In genomic region chr3:44353355-44353924, GRCh38 we compare ENCODE assay signal across 29 cellular contexts.
"Had no signal": no experiment of that assay in that cellular context is flagged by ENCODE, and none has a peak within 500 bp of the region (broad histone marks: within the 10 kb centered on the region; RNA-seq: fewer than 3 reads in every experiment).

No MANE protein-coding gene starts in this region.

- H3K9me3 ChIP-seq: lower lobe of right lung, neutrophil, ovary, prostate gland, sigmoid colon, tibial nerve, vagina had no signal

- DNase-seq: heart right ventricle; islet precursor cell; lower lobe of right lung; mammary epithelial cell; mesenchymal stem cell; naive B cell; natural killer cell; nephron progenitor cell; occipital lobe; ovary; retina; right cardiac atrium; sigmoid colon; stimulated activated CD4-positive, alpha-beta T cell treated with anti-CD3 and anti-CD28 coated beads, Interleukin-1b, Interleukin-23, amount 100 ng/mL, for 48 hours; stimulated activated CD4-positive, alpha-beta T cell treated with anti-CD3 and anti-CD28 coated beads, Interleukin-2, amount 100 ng/mL, for 48 hours; stimulated activated CD4-positive, alpha-beta T cell treated with anti-CD3 and anti-CD28 coated beads, Interleukin-4, amount 100 ng/mL, for 4 hours; stimulated activated CD8-positive, alpha-beta memory T cell treated with anti-CD3 and anti-CD28 coated beads, Interleukin-4, amount 100 ng/mL, for 48 hours; stimulated activated naive CD4-positive, alpha-beta T cell treated with Interleukin-2 at 50 U/mL for 16 hours; stimulated activated naive CD8-positive, alpha-beta T cell treated with anti-CD3 and anti-CD28 coated beads, Interleukin-15, amount 100 ng/mL, for 72 hours; substantia nigra had no signal

- H3K27me3 ChIP-seq: heart right ventricle, hepatocyte, neural progenitor cell, neutrophil, ovary, sigmoid colon, tibial nerve, vagina had no signal

- H3K4me2 ChIP-seq: hepatocyte, neural progenitor cell, smooth muscle cell had no signal

- H3K4me3 Mint-ChIP-seq: naive B cell; natural killer cell; nephron progenitor cell; neural progenitor cell; stimulated activated memory B cell treated with anti-CD40 and anti-IgM and Interleukin-4, amounts not matched to agents 10 μg/mL and 1 μg/mL and 100 μg/mL, for 72 hours; stimulated activated naive CD8-positive, alpha-beta T cell treated with anti-CD3 and anti-CD28 coated beads, Interleukin-15, amount 100 ng/mL, for 72 hours; type B pancreatic cell had no signal

- H3K27ac ChIP-seq: hepatocyte, lower lobe of right lung, neural progenitor cell, neutrophil, ovary, prostate gland, sigmoid colon, tibial nerve, vagina had no signal

- H3K36me3 Mint-ChIP-seq: natural killer cell had no signal

- H3K9ac ChIP-seq: neural progenitor cell had no signal

- H3K36me3 ChIP-seq: neural progenitor cell, ovary, prostate gland, vagina had no signal

- H3K4me3 ChIP-seq: heart right ventricle, hepatocyte, lower lobe of right lung, neural progenitor cell, ovary, prostate gland, sigmoid colon, smooth muscle cell, tibial nerve, vagina had no signal

- H3K27ac Mint-ChIP-seq: natural killer cell; nephron progenitor cell; neural progenitor cell; stimulated activated memory B cell treated with anti-CD40 and anti-IgM and Interleukin-4, amounts not matched to agents 10 μg/mL and 1 μg/mL and 100 μg/mL, for 72 hours; stimulated activated naive CD8-positive, alpha-beta T cell treated with anti-CD3 and anti-CD28 coated beads, Interleukin-15, amount 100 ng/mL, for 72 hours; type B pancreatic cell had no signal

- H2AFZ ChIP-seq: hepatocyte, neural progenitor cell had no signal

- H3K27me3 Mint-ChIP-seq: naive B cell; stimulated activated memory B cell treated with anti-CD40 and anti-IgM and Interleukin-4, amounts not matched to agents 10 μg/mL and 1 μg/mL and 100 μg/mL, for 72 hours; stimulated activated naive CD8-positive, alpha-beta T cell treated with anti-CD3 and anti-CD28 coated beads, Interleukin-15, amount 100 ng/mL, for 72 hours; type B pancreatic cell had no signal

- ATAC-seq: heart right ventricle; lower lobe of right lung; natural killer cell; right cardiac atrium; stimulated activated memory B cell treated with anti-CD40 and anti-IgM and Interleukin-4, amounts not matched to agents 10 μg/mL and 1 μg/mL and 100 μg/mL, for 72 hours; stimulated activated naive CD8-positive, alpha-beta T cell treated with anti-CD3 and anti-CD28 coated beads, Interleukin-15, amount 100 ng/mL, for 72 hours had no signal

- H3K9me3 Mint-ChIP-seq: naive B cell; natural killer cell; stimulated activated memory B cell treated with anti-CD40 and anti-IgM and Interleukin-4, amounts not matched to agents 10 μg/mL and 1 μg/mL and 100 μg/mL, for 72 hours; stimulated activated naive CD8-positive, alpha-beta T cell treated with anti-CD3 and anti-CD28 coated beads, Interleukin-15, amount 100 ng/mL, for 72 hours; type B pancreatic cell had no signal

- H3K4me1 ChIP-seq: prostate gland, vagina had no signal
